ENCODE assay signal across 1 cellular context in the genomic region with DNA sequence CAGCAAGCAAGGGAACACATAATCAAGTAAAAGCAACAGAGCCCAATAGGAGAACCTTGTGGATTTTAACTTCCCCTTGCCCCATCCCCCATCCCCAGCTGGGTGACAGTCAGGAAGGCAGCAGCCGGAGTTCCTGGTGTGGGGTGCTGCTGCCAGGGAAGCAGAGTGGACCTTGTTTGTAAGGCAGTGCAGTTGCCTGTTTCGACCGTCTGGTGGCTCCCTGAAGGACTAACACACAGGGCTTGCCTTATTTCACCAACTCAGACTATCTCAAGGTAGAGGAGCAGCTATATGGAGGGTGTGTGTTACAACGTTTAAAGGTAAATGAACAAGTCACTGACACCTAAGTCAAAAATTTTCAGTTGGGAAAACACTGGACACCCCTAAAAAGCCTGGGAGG.
TF ChIP-seq lines count a peak whose summit lies in the region.

No MANE protein-coding gene starts in this region.

TF ChIP-seq in IMR-90, 13 proteins besides CTCF, POLR2A, EP300 and RAD21:
- TF ChIP-seq ELK1 (IDR thresholded peaks at IDR 0.05; ENCODE audit: borderline replicate concordance, low read depth, low read length) (no peak), SMC3 (IDR thresholded peaks at IDR 0.05; ENCODE audit: low read depth, low read length) (no peak), FOS (IDR thresholded peaks at IDR 0.05; ENCODE audit: low read depth, low read length) (no peak), NFE2L2 (IDR thresholded peaks at IDR 0.05; ENCODE audit: low read depth, low read length) (no peak), MXI1 (IDR thresholded peaks at IDR 0.05; ENCODE audit: borderline replicate concordance, low read depth, low read length) (no peak), BHLHE40 (IDR thresholded peaks at IDR 0.05; ENCODE audit: low read depth, low read length) (no peak), MAZ (IDR thresholded peaks at IDR 0.05; ENCODE audit: borderline replicate concordance, low read depth, low read length) (no peak), USF2 (IDR thresholded peaks at IDR 0.05; ENCODE audit: low read depth, low read length) (no peak), CEBPB (IDR thresholded peaks at IDR 0.05; ENCODE audit: low read depth, low read length) (no peak), RFX5 (IDR thresholded peaks at IDR 0.05; ENCODE audit: low read depth, low read length) (no peak), RCOR1 (IDR thresholded peaks at IDR 0.05; ENCODE audit: insufficient replicate concordance, low read length) (no peak), CHD1 (IDR thresholded peaks at IDR 0.05; ENCODE audit: low read depth, low read length) (no peak), MAFK (IDR thresholded peaks at IDR 0.05; ENCODE audit: low read depth, low read length) (no peak)
